ENCODE assay signal across 8 cellular contexts in the genomic region with DNA sequence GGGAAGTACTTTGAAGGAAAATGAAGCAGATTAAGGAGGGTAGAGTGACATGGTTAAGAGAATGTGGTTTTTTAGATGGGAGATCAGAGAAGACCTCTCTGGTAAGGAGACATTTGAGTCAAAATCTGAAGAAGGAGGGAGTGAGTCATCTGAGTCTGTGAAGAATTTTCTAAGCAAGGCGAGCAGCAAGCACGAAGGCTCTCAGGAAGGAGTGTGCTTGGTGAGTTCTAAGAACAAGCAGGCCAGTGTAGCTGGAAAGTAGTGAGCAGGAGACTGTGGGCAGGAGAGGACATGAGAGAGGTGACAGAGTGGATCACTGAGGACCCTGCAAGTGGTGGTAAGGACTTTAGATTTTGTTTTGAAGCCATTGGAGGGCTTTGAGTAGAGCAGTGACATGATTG.
DNase-seq lines count a peak whose midpoint lies in the region; ATAC-seq, FAIRE-seq and TF ChIP-seq lines count a peak whose summit lies in the region.

No MANE protein-coding gene starts in this region.

- no peak overlapping the region for H2BK5ac ChIP-seq in neuronal stem cell (ENCODE audit: low read length)

- H4K20me1 ChIP-seq in astrocyte (ENCODE audit: insufficient read depth, low read length) = no peaks in the 10 kb centered on the region

- H3K9me3 ChIP-seq in astrocyte (ENCODE audit: insufficient read depth, low read depth, low read length) (no peaks in the 10 kb centered on the region), neuronal stem cell (replicated peaks in 1 of 2; ENCODE audit: control insufficient read depth in 2 of 2, insufficient read depth in 1 of 2, low read depth in 1 of 2, low read length in 2 of 2) (no peaks in the 10 kb centered on the region)

- H3K9ac ChIP-seq in astrocyte (ENCODE audit: low read length) (no peak overlapping the region), neuronal stem cell (ENCODE audit: low read depth, low read length, poor library complexity) (no peak overlapping the region)

- peak overlapping the region; percentile 6 for H3K4me3 ChIP-seq in astrocyte (ENCODE audit: insufficient read depth, low read depth, low read length)
- no peak overlapping the region for H3K4me3 ChIP-seq in neuronal stem cell (ENCODE audit: low read length in 2 of 2)

- peak; percentile 62 for ATAC-seq in GM19023 (IDR thresholded peaks at IDR 0.05; ENCODE audit: unreplicated experiment)
- no peak for ATAC-seq in effector memory CD8-positive, alpha-beta T cell (replicated peaks)

- H3K79me1 ChIP-seq in neuronal stem cell (ENCODE audit: low read depth, low read length) = no peaks in the 10 kb centered on the region

- no peaks in the 10 kb centered on the region for H3K27me3 Mint-ChIP-seq in astrocyte (ENCODE audit: low read depth, unreplicated experiment)
- no peaks in the 10 kb centered on the region for H3K27me3 Mint-ChIP-seq in effector memory CD8-positive, alpha-beta T cell

- no peak overlapping the region for H2AK5ac ChIP-seq in neuronal stem cell (ENCODE audit: low read depth, low read length)

- peak; percentile 48 for FAIRE-seq in HTR-8/SVneo (lab: Jason Lieb, UNC)
- FAIRE-seq in astrocyte (lab: Jason Lieb, UNC) = no peak

- no peak for TF ChIP-seq CTCF in astrocyte (IDR thresholded peaks at IDR 0.05; ENCODE audit: insufficient read depth, low read depth, low read length)

- H3K36me3 ChIP-seq in astrocyte (ENCODE audit: insufficient read depth, low read length) (no peaks in the 10 kb centered on the region), neuronal stem cell (replicated peaks in 1 of 2; ENCODE audit: control insufficient read depth in 2 of 2, insufficient read depth in 2 of 2, low read length in 2 of 2) (no peaks in the 10 kb centered on the region)

- no peak overlapping the region for H4K91ac ChIP-seq in neuronal stem cell (ENCODE audit: low read depth, low read length, poor library complexity)

- H2BK12ac ChIP-seq in neuronal stem cell (ENCODE audit: low read length) = no peak overlapping the region

- H3K14ac ChIP-seq in neuronal stem cell (ENCODE audit: low read length) = no peak overlapping the region

- H3K18ac ChIP-seq in neuronal stem cell (ENCODE audit: low read length) = no peak overlapping the region

- H3K9me3 Mint-ChIP-seq in astrocyte (ENCODE audit: unreplicated experiment) = no peaks in the 10 kb centered on the region
- no peaks in the 10 kb centered on the region for H3K9me3 Mint-ChIP-seq in effector memory CD8-positive, alpha-beta T cell

- H3K27ac ChIP-seq in astrocyte (ENCODE audit: low read depth, low read length) (no peak overlapping the region), neuronal stem cell (replicated peaks; ENCODE audit: low read length) (no peak overlapping the region)

- peak overlapping the region; percentile 64 for H2AFZ ChIP-seq in astrocyte (ENCODE audit: low read depth, low read length)
- no peak overlapping the region for H2AFZ ChIP-seq in neuronal stem cell (ENCODE audit: low read length)

- H3K27me3 ChIP-seq in astrocyte (ENCODE audit: insufficient read depth, low read length) (no peaks in the 10 kb centered on the region), neuronal stem cell (ENCODE audit: control insufficient read depth in 3 of 3, insufficient read depth in 3 of 3, low read depth in 1 of 3, low read length in 3 of 3) (peaks cover 0 to 8% (median 0%) of the 10 kb centered on the region in 3 experiments)

- H3K27ac Mint-ChIP-seq in astrocyte (ENCODE audit: unreplicated experiment) = no peak overlapping the region
- H3K27ac Mint-ChIP-seq in effector memory CD8-positive, alpha-beta T cell = no peak overlapping the region

- no peak overlapping the region for H3K4me3 Mint-ChIP-seq in astrocyte (ENCODE audit: unreplicated experiment)
- no peak overlapping the region for H3K4me3 Mint-ChIP-seq in effector memory CD8-positive, alpha-beta T cell

- no peaks in the 10 kb centered on the region for H3K79me2 ChIP-seq in astrocyte (ENCODE audit: insufficient read depth, low read length)

- no peak for DNase-seq in HTR-8/SVneo (ENCODE audit: insufficient read length, low spot score)
- peak; percentile 81 for DNase-seq in astrocyte (ENCODE audit: low read depth)
- DNase-seq in stimulated activated CD4-positive, alpha-beta T cell treated with anti-CD3 and anti-CD28 coated beads, TNF-alpha, amount 100 ng/mL, for 48 hours (ENCODE audit: low read depth in 3 of 3) = peak in 2 of 3 donors; percentile 45 to 50
- DNase-seq in HuH-7 (ENCODE audit: low spot score) = no peak
- no peak for DNase-seq in effector memory CD8-positive, alpha-beta T cell
- no peak for DNase-seq in neuronal stem cell (ENCODE audit: low spot score)
- DNase-seq in cerebellar cortex (ENCODE audit: low spot score) = no peak

- H3K36me3 Mint-ChIP-seq in astrocyte (ENCODE audit: low read depth, unreplicated experiment) = no peaks in the 10 kb centered on the region
- H3K36me3 Mint-ChIP-seq in effector memory CD8-positive, alpha-beta T cell (ENCODE audit: insufficient read depth) = no peaks in the 10 kb centered on the region

- no peak overlapping the region for H3K4ac ChIP-seq in neuronal stem cell (ENCODE audit: low read length)

- peaks cover 22% of the 10 kb centered on the region for H3K4me1 ChIP-seq in astrocyte (ENCODE audit: insufficient read depth, low read length)
- peaks cover 0 to 8% of the 10 kb centered on the region in 2 donors for H3K4me1 ChIP-seq in neuronal stem cell (ENCODE audit: control insufficient read depth in 2 of 2, insufficient read depth in 1 of 2, low read depth in 1 of 2, low read length in 2 of 2)

- peak overlapping the region; percentile 21 for H3K4me2 ChIP-seq in astrocyte (ENCODE audit: low read length)
- no peak overlapping the region for H3K4me2 ChIP-seq in neuronal stem cell (ENCODE audit: insufficient read depth, low read length, poor library complexity, severe bottlenecking)

- H2BK15ac ChIP-seq in neuronal stem cell (ENCODE audit: low read length) = no peak overlapping the region

- H3K23ac ChIP-seq in neuronal stem cell (ENCODE audit: low read depth, low read length, poor library complexity) = no peak overlapping the region

- no peak overlapping the region for H4K8ac ChIP-seq in neuronal stem cell (ENCODE audit: low read depth, low read length)

- H2BK120ac ChIP-seq in neuronal stem cell (ENCODE audit: low read depth, low read length) = no peak overlapping the region

- no CpG with 5 or more reads among the region's 2 CpGs for WGBS in neuronal stem cell (ENCODE audit: extremely low coverage in 2 of 2, insufficient read length in 2 of 2, insufficient replicate concordance in 1 of 2), 2 donors

- peaks cover 19% of the 10 kb centered on the region for H3K4me1 Mint-ChIP-seq in astrocyte (ENCODE audit: low read depth, unreplicated experiment)
- no peaks in the 10 kb centered on the region for H3K4me1 Mint-ChIP-seq in effector memory CD8-positive, alpha-beta T cell (ENCODE audit: low read depth in 2 of 2)

Comparison
In these comparisons a context has a peak if more than half of its experiments do, and no peak if none do; other contexts are left out.
1. DNase-seq: peak in astrocyte (single experiment) and stimulated activated CD4-positive, alpha-beta T cell treated with anti-CD3 and anti-CD28 coated beads, TNF-alpha, amount 100 ng/mL, for 48 hours (2 of 3); none in HTR-8/SVneo (single experiment), HuH-7 (single experiment), effector memory CD8-positive, alpha-beta T cell (0 of 3), neuronal stem cell (single experiment) and cerebellar cortex (single experiment).